11 cellular contexts compared by ENCODE assay signal in the genomic region with DNA sequence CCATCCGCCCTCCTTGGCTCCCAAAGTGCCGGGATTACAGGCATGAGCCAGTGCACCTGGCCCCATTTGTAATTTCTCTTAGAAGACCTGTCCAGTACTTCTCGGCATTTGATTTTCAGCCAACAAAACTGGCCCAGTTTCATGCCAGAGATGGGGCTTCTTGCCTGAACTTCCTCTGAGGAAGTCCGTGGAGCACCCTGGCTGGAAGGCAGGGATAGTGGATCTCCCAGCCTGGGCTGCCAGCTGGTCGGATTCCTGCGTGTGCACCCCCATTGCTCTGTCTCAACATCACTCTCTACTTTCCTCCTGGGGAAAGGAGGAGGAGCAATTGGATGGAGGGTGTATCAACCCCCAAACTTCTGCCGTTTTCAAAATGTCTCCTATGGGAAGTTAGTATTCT. TPM values are rescaled to one million over a fixed set of nuclear protein-coding genes. Genes with fewer than 3 reads are reported as not detected.
A peak's percentile ranks its signal among the peaks of the same experiment; 100 is the strongest.
DNase-seq lines count a peak whose midpoint lies in the region; ATAC-seq, FAIRE-seq and TF ChIP-seq lines count a peak whose summit lies in the region.
"Had no signal": no experiment of that assay in that cellular context is flagged by ENCODE, and none has a peak within 500 bp of the region (broad histone marks: within the 10 kb centered on the region; RNA-seq: fewer than 3 reads in every experiment).

No MANE protein-coding gene starts in this region.

- ATAC-seq in GM12878 (no peak), pancreas (peak in 3 of 4 donors; percentile 12 to 20 (median 20)), GM18520 (IDR thresholded peaks at IDR 0.05; ENCODE audit: unreplicated experiment) (no peak)

- H3K9me3 Mint-ChIP-seq in T-helper 2 cell treated with Interferon-gamma antibody and Interleukin-4, amounts not matched to agents 5 μg/mL and 100 μg/mL, for 36 hours, result no peaks in the 10 kb centered on the region
- H3K9me3 Mint-ChIP-seq: HFFc6 had no signal

- no peak for FAIRE-seq in GM12878 (lab: Jason Lieb, UNC)
- FAIRE-seq in pancreas (lab: Jason Lieb, UNC), result no peak
- no peak for FAIRE-seq in frontal cortex (lab: Jason Lieb, UNC)
- FAIRE-seq: urothelium cell line had no signal

- TF ChIP-seq CTCF in GM12878 (IDR thresholded peaks at IDR 0.05 in 2 of 3, conservative IDR thresholded peaks at IDR 0.05 in 1 of 3; ENCODE audit: control insufficient read depth in 2 of 3, extremely low read depth in 1 of 3, insufficient read depth in 1 of 3, low read depth in 3 of 3, low read length in 3 of 3), result no peak
- TF ChIP-seq CTCF in pancreas (IDR thresholded peaks at IDR 0.05), result no peak

- H3K27ac Mint-ChIP-seq in T-helper 2 cell treated with Interferon-gamma antibody and Interleukin-4, amounts not matched to agents 5 μg/mL and 100 μg/mL, for 36 hours, result peak overlapping the region; percentile 90

- H3K9me2 ChIP-seq in Karpas-422 (replicated peaks; ENCODE audit: insufficient read depth, low read length), result no peaks in the 10 kb centered on the region

- H3K4me1 ChIP-seq in Karpas-422 (ENCODE audit: low read length), result peaks cover 11% of the 10 kb centered on the region
- H3K4me1 ChIP-seq in GM12878 (ENCODE audit: control insufficient read depth, insufficient read depth, low read length), result peaks cover 17% of the 10 kb centered on the region
- H3K4me1 ChIP-seq in pancreas, result peaks cover 0 to 18% (median 5%) of the 10 kb centered on the region in 3 donors

- no peaks in the 10 kb centered on the region for H4K20me1 ChIP-seq in Karpas-422 (ENCODE audit: insufficient read depth, low read depth, low read length)
- H4K20me1 ChIP-seq in GM12878 (ENCODE audit: control insufficient read depth, insufficient read depth), result no peaks in the 10 kb centered on the region

- BruUV-seq in GM12878 (replicated peaks; lab: Mats Ljungman, UMichigan), result no TSS peak

- H3K36me3 ChIP-seq in Karpas-422 (ENCODE audit: insufficient read depth, low read length) (0 out of 2 replicates have a peak, but pooled peaks cover 7% of the 10 kb centered on the region), GM12878 (ENCODE audit: control insufficient read depth in 2 of 2, insufficient read depth in 2 of 2, low read length in 1 of 2) (peaks cover 8 to 10% of the 10 kb centered on the region in 2 experiments), pancreas (peaks cover 0 to 17% (median 0%) of the 10 kb centered on the region in 3 donors)

- SMC1A ChIA-PET in GM12878 (lab: Charles Lee; ENCODE audit: uncharacterized antibody, unreplicated experiment), result interaction anchor here (1.0 to 2.5 kb wide), 5 partner anchors 12 to 99 kb away, joined by 3 to 17 read pairs (median 3); no protein-coding TSS in a partner anchor

- TF ChIP-seq RAD21 in GM12878 (IDR thresholded peaks at IDR 0.05; ENCODE audit: insufficient read depth, low read depth, low read length), result no peak

- peaks cover 31% of the 10 kb centered on the region for H3K4me1 Mint-ChIP-seq in T-helper 2 cell treated with Interferon-gamma antibody and Interleukin-4, amounts not matched to agents 5 μg/mL and 100 μg/mL, for 36 hours (ENCODE audit: low read depth)

- RAD21 ChIA-PET in GM12878 (lab: Charles Lee; ENCODE audit: unreplicated experiment), result interaction anchor here (0.8 to 1.9 kb wide), 4 partner anchors 19 to 57 kb away, joined by 4 to 10 read pairs (median 6); no protein-coding TSS in a partner anchor

- H3K27me3 Mint-ChIP-seq in T-helper 2 cell treated with Interferon-gamma antibody and Interleukin-4, amounts not matched to agents 5 μg/mL and 100 μg/mL, for 36 hours (ENCODE audit: low read depth), result no peaks in the 10 kb centered on the region

- H3K79me2 ChIP-seq in Karpas-422 (ENCODE audit: low read length) (no peaks in the 10 kb centered on the region), GM12878 (ENCODE audit: control insufficient read depth, insufficient read depth, low read length) (no peaks in the 10 kb centered on the region)

- intact Hi-C loops in GM12878 (cut with micrococcal nuclease; ENCODE audit: unreplicated experiment), result loop anchor here (5.0 kb wide), 1 partner anchor 100 kb away; no protein-coding TSS in a partner anchor
- intact Hi-C loops in pancreas (cut with DNase I), result no loop called here

- CTCF ChIA-PET in GM12878 (lab: Yijun Ruan, JAX), result interaction anchor here (1.6 to 2.3 kb wide), 4 partner anchors 15 to 98 kb away, joined by 6 to 10 read pairs (median 8); no protein-coding TSS in a partner anchor

- DNase-seq in T-helper 2 cell treated with Interferon-gamma antibody and Interleukin-4, amounts not matched to agents 5 μg/mL and 100 μg/mL, for 36 hours (ENCODE audit: low spot score), result no peak
- DNase-seq in T-helper 2 cell, result no peak
- no peak for DNase-seq in Karpas-422
- DNase-seq in GM12878 (ENCODE audit: low read depth, low spot score), result no peak
- no peak for DNase-seq in pancreas
- no peak for DNase-seq in frontal cortex (ENCODE audit: low spot score in 2 of 2)
- DNase-seq in NCI-H146 (lab: John Stamatoyannopoulos, UW), result no peak
- DNase-seq: cerebellar nuclear complex had no signal

- peak overlapping the region; percentile 30 for H3K4me2 ChIP-seq in Karpas-422 (ENCODE audit: low read depth, low read length, poor library complexity, severe bottlenecking)
- peak overlapping the region; percentile 39; the same call in 1 of the 2 replicates for H3K4me2 ChIP-seq in GM12878 (ENCODE audit: control insufficient read depth, insufficient read depth)

- no peak overlapping the region for H3K4me3 ChIP-seq in Karpas-422 (ENCODE audit: low read length)
- no peak overlapping the region; the same call in 1 of the 2 replicates for H3K4me3 ChIP-seq in GM12878
- no peak overlapping the region for H3K4me3 ChIP-seq in pancreas

- POLR2A ChIA-PET in GM12878 (lab: Charles Lee), result interaction anchor here (0.6 to 2.4 kb wide), 8 partner anchors 11 to 113 kb away, joined by 3 to 12 read pairs (median 3); no protein-coding TSS in a partner anchor

- TF ChIP-seq POLR2A in GM12878 (IDR thresholded peaks at IDR 0.05; ENCODE audit: low read depth, low read length), result no peak

- H3K27ac ChIP-seq in Karpas-422 (ENCODE audit: low read length) (no peak overlapping the region), GM12878 (ENCODE audit: control insufficient read depth, insufficient read depth) (peak overlapping the region; percentile 86), pancreas (no peak overlapping the region)

- H3K9ac ChIP-seq in Karpas-422 (ENCODE audit: low read length) (no peak overlapping the region), GM12878 (ENCODE audit: control insufficient read depth, insufficient read depth, low read length) (no peak overlapping the region)

- H3K27me3 ChIP-seq in Karpas-422 (ENCODE audit: low read length) (no peaks in the 10 kb centered on the region), GM12878 (replicated peaks in 1 of 2; ENCODE audit: control insufficient read depth in 2 of 2, insufficient read depth in 2 of 2, low read length in 1 of 2) (no peaks in the 10 kb centered on the region), pancreas (no peaks in the 10 kb centered on the region)

- TF ChIP-seq EP300 in GM12878 (IDR thresholded peaks at IDR 0.05; ENCODE audit: borderline replicate concordance in 1 of 2, control insufficient read depth in 1 of 2, low read depth in 2 of 2, low read length in 2 of 2), result no peak

- H3K9me3 ChIP-seq in Karpas-422 (ENCODE audit: low read length) (no peaks in the 10 kb centered on the region), GM12878 (replicated peaks; ENCODE audit: control insufficient read depth, insufficient read depth, low read length) (no peaks in the 10 kb centered on the region), pancreas (no peaks in the 10 kb centered on the region)

- 88% methylated on average over 7 of the region's 7 CpGs for WGBS in GM12878 (ENCODE audit: insufficient coverage, insufficient replicate concordance, low lambda C conversion rate, missing lambda C conversion rate)
- 30 to 32% methylated on average over 7 of the region's 7 CpGs for WGBS in pancreas, 2 donors

- peaks cover 23% of the 10 kb centered on the region for H3K36me3 Mint-ChIP-seq in T-helper 2 cell treated with Interferon-gamma antibody and Interleukin-4, amounts not matched to agents 5 μg/mL and 100 μg/mL, for 36 hours (ENCODE audit: low read depth)

- no peak overlapping the region for H2AFZ ChIP-seq in Karpas-422 (ENCODE audit: low read length)
- H2AFZ ChIP-seq in GM12878 (ENCODE audit: control insufficient read depth, low read depth, low read length), result no peak overlapping the region

- in situ Hi-C loops in GM12878 (cut with MboI), result no loop called here

- peak overlapping the region; percentile 59 for H3K4me3 Mint-ChIP-seq in T-helper 2 cell treated with Interferon-gamma antibody and Interleukin-4, amounts not matched to agents 5 μg/mL and 100 μg/mL, for 36 hours
- H3K4me3 Mint-ChIP-seq: HFFc6 had no signal

RNA-seq across cellular contexts. Expression of a gene that starts 39.0 kb away (rescaled TPM):
- 31.6 and 43.9 TPM in 2 replicates for total RNA-seq in Karpas-422 (2014; rRNA removed; shearing (Covaris generic); ENCODE audit: low replicate concordance)
- 21.7 and 24.1 TPM in 2 replicates for total RNA-seq in GM12878 (2013; cell fraction: nucleolus; rRNA removed)
- 19.2 and 20.1 TPM in 2 replicates for total RNA-seq in GM12878 (2014; rRNA removed)
- total RNA-seq in GM12878 (2014; rRNA removed; fragmentation: Illumina TruSeq; extraction: Trizol), result 10.5 and 11.0 TPM in 2 replicates
- total RNA-seq in GM12878 (2021), result 25.1 and 25.4 TPM in 2 replicates
- polyA plus RNA-seq in GM12878 (2011; ENCODE audit: low read depth), result 4.4 TPM
- 13.7 and 32.5 TPM in 2 replicates for polyA plus RNA-seq in GM12878 (2011; rRNA removed)
- 31.2 and 49.8 TPM in 2 replicates for polyA plus RNA-seq in GM12878 (2011; cell fraction: cytosol; rRNA removed)
- polyA plus RNA-seq in GM12878 (2011; cell fraction: nucleus; rRNA removed), result 42.4 and 44.6 TPM in 2 replicates
- polyA plus RNA-seq in GM12878 (2012), result 14.3 and 17.2 TPM in 2 replicates
- polyA plus RNA-seq in GM12878 (2014; fragmentation: Illumina TruSeq; extraction: Trizol), result 5.4 and 13.4 TPM in 2 replicates
- polyA plus RNA-seq in GM12878 (2014; fragmentation: Nextera tagmentation; extraction: Ambion mirVana), result under 1 TPM; 0.18 to 0.66 TPM
- polyA plus RNA-seq in GM12878 (2014; rRNA removed), result 19.4 and 23.5 TPM in 2 replicates
- 10 to 100 TPM in 1 of 2 experiments, 1 to 10 TPM in 1; 6.7 to 10.1 TPM for polyA plus RNA-seq in GM12878 (2016; fragmentation: Nextera tagmentation; extraction: Ambion mirVana)
- polyA minus RNA-seq in GM12878 (2011; rRNA and poly(A)+ RNA removed), result 21.5 and 25.7 TPM in 2 replicates
- 19.4 and 22.6 TPM in 2 replicates for polyA minus RNA-seq in GM12878 (2011; cell fraction: cytosol; rRNA and poly(A)+ RNA removed)
- 7.4 and 15.1 TPM in 2 replicates for polyA minus RNA-seq in GM12878 (2011; cell fraction: nucleus; rRNA and poly(A)+ RNA removed)
- total RNA-seq in pancreas, result 1 to 10 TPM in 3 of 6 donors, under 1 TPM in 3; 0.37 to 3.9 (median 0.93) TPM
- polyA plus RNA-seq in pancreas, result under 1 TPM; 0.45 to 0.76 TPM
- total RNA-seq in frontal cortex, result 0.82 TPM

RNA-seq across cellular contexts. Expression of a gene that starts 52.2 kb away (rescaled TPM):
- total RNA-seq in Karpas-422 (2014; rRNA removed; shearing (Covaris generic); ENCODE audit: low replicate concordance), result not detected in 2 replicates
- not detected in 2 replicates for total RNA-seq in GM12878 (2013; cell fraction: nucleolus; rRNA removed)
- 0.38 and 0.40 TPM in 2 replicates for total RNA-seq in GM12878 (2014; rRNA removed)
- 0.09 and 0.31 TPM in 2 replicates for total RNA-seq in GM12878 (2014; rRNA removed; fragmentation: Illumina TruSeq; extraction: Trizol)
- 0.72 and 0.97 TPM in 2 replicates for total RNA-seq in GM12878 (2021)
- polyA plus RNA-seq in GM12878 (2011; ENCODE audit: low read depth), result 0.28 TPM
- not detected in 2 replicates for polyA plus RNA-seq in GM12878 (2011; rRNA removed)
- polyA plus RNA-seq in GM12878 (2011; cell fraction: cytosol; rRNA removed), result not detected in 2 replicates
- polyA plus RNA-seq in GM12878 (2011; cell fraction: nucleus; rRNA removed), result not detected in 2 replicates
- polyA plus RNA-seq in GM12878 (2012), result 0.37 and 0.38 TPM in 2 replicates
- not detected in 2 replicates for polyA plus RNA-seq in GM12878 (2014; fragmentation: Illumina TruSeq; extraction: Trizol)
- polyA plus RNA-seq in GM12878 (2014; fragmentation: Nextera tagmentation; extraction: Ambion mirVana), result under 1 TPM in 1 of 2 experiments, not detected in 1; 0.05 TPM
- polyA plus RNA-seq in GM12878 (2014; rRNA removed), result 0.12 and 0.25 TPM in 2 replicates
- polyA plus RNA-seq in GM12878 (2016; fragmentation: Nextera tagmentation; extraction: Ambion mirVana), result 1 to 10 TPM in 1 of 2 experiments, under 1 TPM in 1; 0.68 to 1.0 TPM
- not detected in 2 replicates for polyA minus RNA-seq in GM12878 (2011; rRNA and poly(A)+ RNA removed)
- polyA minus RNA-seq in GM12878 (2011; cell fraction: cytosol; rRNA and poly(A)+ RNA removed), result not detected in 2 replicates
- not detected in 2 replicates for polyA minus RNA-seq in GM12878 (2011; cell fraction: nucleus; rRNA and poly(A)+ RNA removed)
- total RNA-seq in pancreas, result 1 to 10 TPM in 4 of 6 donors, under 1 TPM in 2; 0.38 to 2.0 (median 1.3) TPM
- 1 to 10 TPM in 1 of 2 donors, under 1 TPM in 1; 0.94 to 2.5 TPM for polyA plus RNA-seq in pancreas
- total RNA-seq in frontal cortex, result 6.1 TPM

Comparison
In these comparisons a context has a peak if more than half of its experiments do, and no peak if none do; other contexts are left out.
1. ATAC-seq: peak in pancreas (3 of 4); none in GM12878 (single experiment) and GM18520 (single experiment).